In genomic region chr11:44030276-44030932, GRCh38 we compare ENCODE assay signal across 10 cellular contexts. TPM values are rescaled to one million over a fixed set of nuclear protein-coding genes. Genes with fewer than 3 reads are reported as not detected.
DNase-seq lines count a peak whose midpoint lies in the region; TF ChIP-seq lines count a peak whose summit lies in the region.
"Had no signal": no experiment of that assay in that cellular context is flagged by ENCODE, and none has a peak within 500 bp of the region (broad histone marks: within the 10 kb centered on the region; RNA-seq: fewer than 3 reads in every experiment).

No MANE protein-coding gene starts in this region.

- peaks cover 55% of the 10 kb centered on the region for H3K4me1 Mint-ChIP-seq in neural crest cell

- H3K36me3 ChIP-seq in ACC112 (ENCODE audit: insufficient read depth, low read length) (no peaks in the 10 kb centered on the region), HAP-1 (replicated peaks) (no peaks in the 10 kb centered on the region)

- no peaks in the 10 kb centered on the region for H3K79me2 ChIP-seq in ACC112 (ENCODE audit: control insufficient read depth, insufficient read depth, low read length, unreplicated experiment)

- in situ Hi-C loops in HAP-1 (cut with MboI; ENCODE audit: low sequenced_read_pairs) = no loop called here

- peaks cover 7% of the 10 kb centered on the region for H3K9me3 Mint-ChIP-seq in neural crest cell

- H3K27ac ChIP-seq in ACC112 (ENCODE audit: low read depth, low read length) = peak overlapping the region; percentile 77

- DNase-seq in SK-N-DZ (ENCODE audit: low spot score) = peak; percentile 56
- DNase-seq in fibroblast of villous mesenchyme (ENCODE audit: low read depth) = peak; percentile 81
- DNase-seq in neural crest cell (ENCODE audit: low read depth, low spot score) = peak; percentile 29
- no peak for DNase-seq in HAP-1 (ENCODE audit: low spot score in 2 of 2)
- no peak for DNase-seq in foreskin fibroblast
- DNase-seq in NCI-H146 (lab: John Stamatoyannopoulos, UW) = no peak
- DNase-seq in activated CD4-positive, alpha-beta T cell treated with anti-CD3 and anti-CD28 coated beads, Interleukin-2, amount 50 U/mL, for 4 hours = no peak
- DNase-seq: activated CD4-positive, alpha-beta T cell treated with anti-CD3 and anti-CD28 coated beads for 48 hours had no signal

- no peaks in the 10 kb centered on the region for H3K27me3 Mint-ChIP-seq in neural crest cell (ENCODE audit: low read depth)

- peak overlapping the region; percentile 96 for H3K27ac Mint-ChIP-seq in neural crest cell (ENCODE audit: unreplicated experiment)

- TF ChIP-seq CTCF in fibroblast of villous mesenchyme (IDR thresholded peaks at IDR 0.05; ENCODE audit: insufficient read depth, low read depth, low read length) (no peak), neural crest cell (conservative IDR thresholded peaks at IDR 0.05) (no peak), foreskin fibroblast (IDR thresholded peaks at IDR 0.05; ENCODE audit: low read depth, low read length) (no peak)

- peak overlapping the region; percentile 56 for H3K4me3 Mint-ChIP-seq in neural crest cell

- H3K27me3 ChIP-seq in ACC112 (ENCODE audit: insufficient read depth, low read length) = no peaks in the 10 kb centered on the region
- H3K27me3 ChIP-seq in HAP-1 (ENCODE audit: low read depth) = no peaks in the 10 kb centered on the region; the same call in none of the 2 replicates

- no peaks in the 10 kb centered on the region for H3K9me3 ChIP-seq in HAP-1

- H3K4me1 ChIP-seq in ACC112 (ENCODE audit: control insufficient read depth, insufficient read depth, low read length, unreplicated experiment) (peaks cover 34% of the 10 kb centered on the region), HAP-1 (no peaks in the 10 kb centered on the region)

- peaks cover 7% of the 10 kb centered on the region for H3K36me3 Mint-ChIP-seq in neural crest cell (ENCODE audit: low read depth)

- H2AFZ ChIP-seq in ACC112 (ENCODE audit: low read length, unreplicated experiment) = peak overlapping the region; percentile 34

- no peak overlapping the region for H3K4me3 ChIP-seq in ACC112 (ENCODE audit: low read depth, low read length)
- no peak overlapping the region for H3K4me3 ChIP-seq in fibroblast of villous mesenchyme (ENCODE audit: low read depth, low read length)
- no peak overlapping the region for H3K4me3 ChIP-seq in HAP-1
- H3K4me3 ChIP-seq in foreskin fibroblast (ENCODE audit: low read depth in 1 of 2, low read length in 2 of 2) = no peak overlapping the region

RNA-seq across cellular contexts. Expression of gene ACCSL, which starts 17.4 kb away (rescaled TPM):
- not detected in 2 replicates for polyA plus RNA-seq in SK-N-DZ (2014; cell fraction: cytosol; rRNA removed)
- polyA plus RNA-seq in SK-N-DZ (2014; cell fraction: nucleus; rRNA removed) = not detected in 2 replicates
- total RNA-seq in fibroblast of villous mesenchyme = under 0.01 TPM in 1 of 2 replicates, not detected in the other
- total RNA-seq in neural crest cell = not detected in 2 replicates
- polyA plus RNA-seq: BJ had no signal

RNA-seq across cellular contexts. Expression of gene ACCS, which starts 35.7 kb away (rescaled TPM):
- not detected in 2 replicates for polyA plus RNA-seq in SK-N-DZ (2014; cell fraction: cytosol; rRNA removed)
- 0.35 TPM in 1 of 2 replicates, not detected in the other for polyA plus RNA-seq in SK-N-DZ (2014; cell fraction: nucleus; rRNA removed)
- total RNA-seq in fibroblast of villous mesenchyme (12.6 and 18.6 TPM in 2 replicates), neural crest cell (9.9 and 11.0 TPM in 2 replicates)

Comparison
In these comparisons a context has a peak if more than half of its experiments do, and no peak if none do; other contexts are left out.
1. DNase-seq: peak in SK-N-DZ (single experiment), fibroblast of villous mesenchyme (single experiment) and neural crest cell (single experiment); none in HAP-1 (0 of 2), foreskin fibroblast (0 of 2), NCI-H146 (single experiment) and activated CD4-positive, alpha-beta T cell treated with anti-CD3 and anti-CD28 coated beads, Interleukin-2, amount 50 U/mL, for 4 hours (0 of 2).